Comparison of ENCODE assay signal across 27 cellular contexts in genomic region chr1:38670544-38671122, GRCh38.
"Had no signal": no experiment of that assay in that cellular context is flagged by ENCODE, and none has a peak within 500 bp of the region (broad histone marks: within the 10 kb centered on the region; RNA-seq: fewer than 3 reads in every experiment).

No MANE protein-coding gene starts in this region.

- H3K9me3 ChIP-seq: mucosa of descending colon, pancreas, suprapubic skin, transverse colon had no signal

- DNase-seq: effector CD4-positive, alpha-beta T cell; endodermal cell; foreskin keratinocyte; glutamatergic neuron; heart right ventricle; hippocampal formation; left cardiac atrium; left lung; mesenchymal stem cell; mucosa of descending colon; naive B cell; occipital lobe; pancreas; stimulated activated CD4-positive, alpha-beta T cell treated with anti-CD3 and anti-CD28 coated beads, Interleukin-12 subunit alpha, Interleukin-12 subunit beta, amount 100 ng/mL, for 4 hours; stimulated activated CD4-positive, alpha-beta T cell treated with anti-CD3 and anti-CD28 coated beads, Interleukin-1b, Interleukin-23, amount 100 ng/mL, for 48 hours; stimulated activated CD4-positive, alpha-beta T cell treated with anti-CD3 and anti-CD28 coated beads, Interleukin-4, amount 100 ng/mL, for 1 hour; stimulated activated CD8-positive, alpha-beta memory T cell treated with anti-CD3 and anti-CD28 coated beads, Interleukin-4, amount 100 ng/mL, for 48 hours; stimulated activated naive CD4-positive, alpha-beta T cell; stimulated activated naive CD8-positive, alpha-beta T cell treated with anti-CD3 and anti-CD28 coated beads, Interleukin-15, amount 100 ng/mL, for 72 hours; transverse colon had no signal

- H3K4me1 ChIP-seq: foreskin keratinocyte, heart right ventricle, left lung, pancreas, transverse colon had no signal

- H3K27ac Mint-ChIP-seq: endodermal cell; mesothelial cell of epicardium; naive B cell; stimulated activated naive CD8-positive, alpha-beta T cell treated with anti-CD3 and anti-CD28 coated beads, Interleukin-15, amount 100 ng/mL, for 72 hours had no signal

- H3K4me3 Mint-ChIP-seq: endodermal cell; mesothelial cell of epicardium; naive B cell; stimulated activated naive CD8-positive, alpha-beta T cell treated with anti-CD3 and anti-CD28 coated beads, Interleukin-15, amount 100 ng/mL, for 72 hours had no signal

- H3K27ac ChIP-seq: epithelial cell of prostate, foreskin keratinocyte, heart right ventricle, left lung, pancreas, suprapubic skin, transverse colon had no signal

- ATAC-seq: esophagus mucosa; foreskin keratinocyte; heart right ventricle; left cardiac atrium; left lung; mucosa of descending colon; pancreas; sciatic nerve; stimulated activated naive CD8-positive, alpha-beta T cell treated with anti-CD3 and anti-CD28 coated beads, Interleukin-15, amount 100 ng/mL, for 72 hours had no signal

- H3K4me1 Mint-ChIP-seq: endodermal cell; mesothelial cell of epicardium; naive B cell; stimulated activated naive CD8-positive, alpha-beta T cell treated with anti-CD3 and anti-CD28 coated beads, Interleukin-15, amount 100 ng/mL, for 72 hours had no signal

- H3K36me3 ChIP-seq: heart right ventricle, left lung, pancreas, suprapubic skin, transverse colon had no signal

- H3K4me3 ChIP-seq: dorsolateral prefrontal cortex, heart right ventricle, left lung, mucosa of descending colon, pancreas, smooth muscle cell, suprapubic skin, transverse colon had no signal

- H3K27me3 ChIP-seq: foreskin keratinocyte, transverse colon had no signal

- H3K36me3 Mint-ChIP-seq: mesothelial cell of epicardium had no signal
